ENCODE assay signal across 22 cellular contexts in genomic region chr20:50865591-50865990, GRCh38.
"Had no signal": no experiment of that assay in that cellular context is flagged by ENCODE, and none has a peak within 500 bp of the region (broad histone marks: within the 10 kb centered on the region; RNA-seq: fewer than 3 reads in every experiment).

No MANE protein-coding gene starts in this region.

- H3K4me1 ChIP-seq: left lung, pancreas, psoas muscle, right atrium auricular region, thyroid gland had no signal

- H3K27me3 ChIP-seq: left lung, neutrophil, pancreas, right atrium auricular region, thyroid gland had no signal

- H3K9me3 ChIP-seq: left lung, neutrophil, pancreas, psoas muscle, right atrium auricular region, thyroid gland had no signal

- ATAC-seq: activated T-cell treated with anti-CD3 and anti-CD28 coated beads, Interleukin-2, amount 50 U/mL, for 4 hours; left lung; natural killer cell; pancreas; psoas muscle; WTC11 had no signal

- H3K4me3 ChIP-seq: coronary artery, left lung, lung, pancreas, psoas muscle, right atrium auricular region, thyroid gland had no signal

- H3K36me3 ChIP-seq: left lung, neutrophil, pancreas, right atrium auricular region, thyroid gland had no signal

- DNase-seq: activated CD4-positive, alpha-beta T cell treated with anti-CD3 and anti-CD28 coated beads, Interleukin-2, amount 50 U/mL, for 4 hours; activated CD8-positive, alpha-beta memory T cell treated with anti-CD3 and anti-CD28 coated beads for 24 hours; activated CD8-positive, alpha-beta memory T cell treated with anti-CD3 and anti-CD28 coated beads, Interleukin-2, amount 50 U/mL, for 48 hours; activated naive CD4-positive, alpha-beta T cell treated with Interleukin-2 at 50 U/mL for 16 hours; activated naive CD8-positive, alpha-beta T cell treated with anti-CD3 and anti-CD28 coated beads for 36 hours; activated T-cell treated with anti-CD3 and anti-CD28 coated beads, Interleukin-2, amount 50 U/mL, for 4 hours; foreskin fibroblast; hippocampal formation; kidney glomerular epithelial cell; natural killer cell; stimulated activated CD4-positive, alpha-beta T cell treated with anti-CD3 and anti-CD28 coated beads, Interleukin-12 subunit alpha, Interleukin-12 subunit beta, amount 100 ng/mL, for 4 hours; stimulated activated CD4-positive, alpha-beta T cell treated with anti-CD3 and anti-CD28 coated beads, Interleukin-4, amount 100 ng/mL, for 4 hours; T1000; thyroid gland had no signal

- H3K27ac ChIP-seq: coronary artery, left lung, neutrophil, pancreas, psoas muscle, right atrium auricular region, thyroid gland had no signal
